ENCODE assay signal across 1 cellular context in genomic region chr2:3101704-3102055, GRCh38.
TF ChIP-seq lines count a peak whose summit lies in the region.

No MANE protein-coding gene starts in this region.

TF ChIP-seq in SK-N-SH treated with all-trans-retinoic acid at 6 μM for 48 hours, 23 proteins besides CTCF, POLR2A, EP300 and RAD21 (continued from another document):
- 0 out of 2 replicates have a peak, but pooled peaks have one; percentile 11 for TF ChIP-seq TSHZ2 (CRISPR knock-in tag; IDR thresholded peaks at IDR 0.05)
- TF ChIP-seq ESRRG (CRISPR knock-in tag; IDR thresholded peaks at IDR 0.05): no peak
- TF ChIP-seq TOX (CRISPR knock-in tag; IDR thresholded peaks at IDR 0.05; ENCODE audit: borderline replicate concordance): no peak
- TF ChIP-seq BACH2 (CRISPR knock-in tag; IDR thresholded peaks at IDR 0.05; ENCODE audit: borderline replicate concordance): 0 out of 2 replicates have a peak, but pooled peaks have one; percentile 46
- no peak; the same call in 1 of the 2 replicates for TF ChIP-seq TCF4 (CRISPR knock-in tag; IDR thresholded peaks at IDR 0.05; ENCODE audit: borderline replicate concordance)
- TF ChIP-seq ISL1 (CRISPR knock-in tag; IDR thresholded peaks at IDR 0.05): no peak
